Comparison of ENCODE assay signal across 14 cellular contexts in the genomic region with DNA sequence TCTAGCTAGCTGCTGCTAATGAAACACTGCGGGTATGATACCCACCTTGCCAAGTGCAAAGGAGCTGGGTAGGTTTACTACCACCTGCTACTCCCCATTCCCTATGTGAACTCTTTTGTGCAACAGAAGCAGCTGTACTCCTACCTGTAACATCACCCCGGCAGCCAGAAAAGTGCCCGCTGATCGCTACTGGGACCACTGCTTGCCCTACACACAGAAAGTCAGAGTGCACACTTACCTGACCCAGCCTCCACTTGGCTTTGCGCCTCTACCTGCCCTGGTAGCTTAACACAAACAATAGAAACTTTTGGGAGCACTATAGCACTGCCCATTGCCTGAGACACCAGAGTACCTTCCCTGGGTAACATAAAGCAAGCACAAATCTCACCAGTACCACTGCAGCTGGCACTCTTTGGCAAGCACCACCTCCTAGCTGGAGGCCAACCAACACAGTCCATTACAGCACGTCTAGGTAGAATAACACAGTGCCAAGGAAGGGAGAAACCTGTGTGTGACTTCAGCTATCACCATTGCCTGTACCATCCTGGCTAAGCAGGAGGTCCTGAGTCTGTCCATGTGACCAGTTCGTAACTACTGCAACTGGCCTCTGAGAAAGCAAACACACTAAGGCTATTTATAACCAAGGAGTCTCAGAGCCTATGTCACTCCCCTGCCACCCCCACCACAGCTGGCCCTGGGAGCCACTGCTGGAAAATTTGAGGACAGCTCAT.
DNase-seq lines count a peak whose midpoint lies in the region; ATAC-seq, FAIRE-seq and TF ChIP-seq lines count a peak whose summit lies in the region.
"Had no signal": no experiment of that assay in that cellular context is flagged by ENCODE, and none has a peak within 500 bp of the region (broad histone marks: within the 10 kb centered on the region; RNA-seq: fewer than 3 reads in every experiment).

No MANE protein-coding gene starts in this region.

- H3K27ac ChIP-seq in foreskin keratinocyte: no peak overlapping the region
- H3K27ac ChIP-seq in psoas muscle: no peak overlapping the region
- H3K27ac ChIP-seq: BLaER1 had no signal

- peaks cover 0 to 8% of the 10 kb centered on the region in 2 donors for H3K36me3 ChIP-seq in psoas muscle (ENCODE audit: insufficient read depth in 1 of 2, low read depth in 1 of 2)

- intact Hi-C loops in psoas muscle (cut with DNase I): no loop called here

- 70 to 76% (median 72%) methylated on average over 7 of the region's 7 CpGs for WGBS in psoas muscle, 3 donors

- TF ChIP-seq CTCF in foreskin keratinocyte (conservative IDR thresholded peaks at IDR 0.05) (no peak), psoas muscle (IDR thresholded peaks at IDR 0.05) (no peak)

- H3K9me3 ChIP-seq in psoas muscle: no peaks in the 10 kb centered on the region
- H3K9me3 ChIP-seq: BLaER1 had no signal

- H3K4me1 ChIP-seq in foreskin keratinocyte (no peaks in the 10 kb centered on the region), psoas muscle (peaks cover 8% of the 10 kb centered on the region)
- H3K4me1 ChIP-seq: BLaER1 had no signal

- H3K4me3 ChIP-seq in psoas muscle: no peak overlapping the region
- H3K4me3 ChIP-seq: BLaER1 had no signal

- no peak for FAIRE-seq in GM12891 (lab: Jason Lieb, UNC)

- peak; percentile 6; the same call in 1 of the 2 replicates for TF ChIP-seq POLR2A in GM12891 (IDR thresholded peaks at IDR 0.05; ENCODE audit: low read depth, low read length)

- no peaks in the 10 kb centered on the region for H3K27me3 ChIP-seq in foreskin keratinocyte
- H3K27me3 ChIP-seq in psoas muscle (ENCODE audit: insufficient read depth in 3 of 3, low read length in 2 of 3): no peaks in the 10 kb centered on the region
- H3K27me3 ChIP-seq: BLaER1 had no signal

- ATAC-seq in foreskin keratinocyte (peak; percentile 22), psoas muscle (peak; percentile 72 to 88 (median 84)), GM21515 (IDR thresholded peaks at IDR 0.05; ENCODE audit: unreplicated experiment) (no peak)
- ATAC-seq: activated T-helper 17 cell treated with anti-CD3 and anti-CD28 coated beads, Interleukin-2, amount 50 U/mL, for 72 hours had no signal

- DNase-seq in GM12891 (ENCODE audit: insufficient read length, low spot score): no peak
- peak; percentile 7 for DNase-seq in NCI-H69 (lab: John Stamatoyannopoulos, UW)
- DNase-seq in foreskin keratinocyte: no peak
- DNase-seq in psoas muscle: no peak
- DNase-seq in COLO668 (lab: John Stamatoyannopoulos, UW; ENCODE audit: unreplicated experiment): no peak
- DNase-seq in OCI-M2 (lab: John Stamatoyannopoulos, UW; ENCODE audit: unreplicated experiment): no peak
- no peak for DNase-seq in cerebellar nuclear complex (lab: John Stamatoyannopoulos, UW)
- DNase-seq: KBM-7; NCI-H1092; RPMI8226; stimulated activated CD4-positive, alpha-beta T cell treated with anti-CD3 and anti-CD28 coated beads, Interleukin-4, amount 100 ng/mL, for 1 hour had no signal

TF ChIP-seq in GM12891, 5 proteins besides CTCF, POLR2A, EP300 and RAD21:
- TF ChIP-seq POLR2AphosphoS5 (IDR thresholded peaks at IDR 0.05; ENCODE audit: low read depth, low read length) (0 out of 2 replicates have a peak, but pooled peaks have one; percentile 48), SPI1 (IDR thresholded peaks at IDR 0.05; ENCODE audit: low read depth, low read length) (no peak)
